ENCODE assay signal across 25 cellular contexts in genomic region chr6:29236060-29236459, GRCh38.
"Had no signal": no experiment of that assay in that cellular context is flagged by ENCODE, and none has a peak within 500 bp of the region (broad histone marks: within the 10 kb centered on the region; RNA-seq: fewer than 3 reads in every experiment).

No MANE protein-coding gene starts in this region.

- H3K36me3 Mint-ChIP-seq: activated naive CD4-positive, alpha-beta T cell treated with anti-CD3 and anti-CD28 coated beads, Interleukin-2, amount 50 U/mL, for 72 hours; naive thymus-derived CD4-positive, alpha-beta T cell had no signal

- H3K4me1 ChIP-seq: breast epithelium, esophagus muscularis mucosa, foreskin keratinocyte, heart right ventricle, right atrium auricular region, suprapubic skin, tibial nerve had no signal

- H3K9me3 Mint-ChIP-seq: activated naive CD4-positive, alpha-beta T cell treated with anti-CD3 and anti-CD28 coated beads, Interleukin-2, amount 50 U/mL, for 72 hours had no signal

- H3K4me3 ChIP-seq: breast epithelium, esophagus muscularis mucosa, heart right ventricle, right atrium auricular region, suprapubic skin, tibial nerve had no signal

- ATAC-seq: activated CD8-positive, alpha-beta T cell treated with anti-CD3 and anti-CD28 coated beads, Interleukin-2, amount 10 ng/mL, durations not matched to agents 7 days and 5 days; activated naive CD4-positive, alpha-beta T cell treated with anti-CD3 and anti-CD28 coated beads, Interleukin-2, amount 50 U/mL, for 72 hours; activated T-cell treated with anti-CD3 and anti-CD28 coated beads, Interleukin-2, amount 50 U/mL, for 72 hours; foreskin keratinocyte; heart right ventricle; left ventricle myocardium superior; naive thymus-derived CD4-positive, alpha-beta T cell had no signal

- H3K36me3 ChIP-seq: breast epithelium, esophagus muscularis mucosa, heart right ventricle, right atrium auricular region, suprapubic skin, tibial nerve had no signal

- H3K9me3 ChIP-seq: breast epithelium, right atrium auricular region, suprapubic skin had no signal

- DNase-seq: activated CD4-positive, alpha-beta T cell treated with anti-CD3 and anti-CD28 coated beads for 1 hour; activated CD8-positive, alpha-beta T cell treated with anti-CD3 and anti-CD28 coated beads, Interleukin-2, amount 10 ng/mL, durations not matched to agents 7 days and 5 days; activated naive CD4-positive, alpha-beta T cell; activated T-cell treated with anti-CD3 and anti-CD28 coated beads for 4 hours; activated T-cell treated with anti-CD3 and anti-CD28 coated beads, Interleukin-2, amount 50 U/mL, for 72 hours; central memory CD4-positive, alpha-beta T cell; dermis blood vessel endothelial cell; effector CD4-positive, alpha-beta T cell; foreskin keratinocyte; heart right ventricle; islet precursor cell; left ventricle myocardium superior; naive thymus-derived CD4-positive, alpha-beta T cell; occipital lobe; stimulated activated CD4-positive, alpha-beta T cell treated with anti-CD3 and anti-CD28 coated beads, Interleukin-15, amount 100 ng/mL, for 24 hours; stimulated activated CD4-positive, alpha-beta T cell treated with anti-CD3 and anti-CD28 coated beads, Interleukin-2, amount 100 ng/mL, for 24 hours; stimulated activated naive CD4-positive, alpha-beta T cell; T-helper 2 cell had no signal

- H3K27ac ChIP-seq: breast epithelium, esophagus muscularis mucosa, foreskin keratinocyte, heart right ventricle, right atrium auricular region, suprapubic skin, tibial nerve had no signal

- H3K4me1 Mint-ChIP-seq: naive thymus-derived CD4-positive, alpha-beta T cell; neural crest cell had no signal

- H3K4me3 Mint-ChIP-seq: activated CD8-positive, alpha-beta T cell treated with anti-CD3 and anti-CD28 coated beads, Interleukin-2, amount 10 ng/mL, durations not matched to agents 7 days and 5 days; activated T-cell treated with anti-CD3 and anti-CD28 coated beads, Interleukin-2, amount 50 U/mL, for 72 hours; neural crest cell had no signal

- H3K27ac Mint-ChIP-seq: activated CD8-positive, alpha-beta T cell treated with anti-CD3 and anti-CD28 coated beads, Interleukin-2, amount 10 ng/mL, durations not matched to agents 7 days and 5 days; activated naive CD4-positive, alpha-beta T cell treated with anti-CD3 and anti-CD28 coated beads, Interleukin-2, amount 50 U/mL, for 72 hours; activated T-cell treated with anti-CD3 and anti-CD28 coated beads, Interleukin-2, amount 50 U/mL, for 72 hours; naive thymus-derived CD4-positive, alpha-beta T cell had no signal

- H3K27me3 ChIP-seq: breast epithelium, esophagus muscularis mucosa, foreskin keratinocyte, right atrium auricular region, suprapubic skin, tibial nerve had no signal
